Comparison of ENCODE assay signal across 7 cellular contexts in the genomic region with DNA sequence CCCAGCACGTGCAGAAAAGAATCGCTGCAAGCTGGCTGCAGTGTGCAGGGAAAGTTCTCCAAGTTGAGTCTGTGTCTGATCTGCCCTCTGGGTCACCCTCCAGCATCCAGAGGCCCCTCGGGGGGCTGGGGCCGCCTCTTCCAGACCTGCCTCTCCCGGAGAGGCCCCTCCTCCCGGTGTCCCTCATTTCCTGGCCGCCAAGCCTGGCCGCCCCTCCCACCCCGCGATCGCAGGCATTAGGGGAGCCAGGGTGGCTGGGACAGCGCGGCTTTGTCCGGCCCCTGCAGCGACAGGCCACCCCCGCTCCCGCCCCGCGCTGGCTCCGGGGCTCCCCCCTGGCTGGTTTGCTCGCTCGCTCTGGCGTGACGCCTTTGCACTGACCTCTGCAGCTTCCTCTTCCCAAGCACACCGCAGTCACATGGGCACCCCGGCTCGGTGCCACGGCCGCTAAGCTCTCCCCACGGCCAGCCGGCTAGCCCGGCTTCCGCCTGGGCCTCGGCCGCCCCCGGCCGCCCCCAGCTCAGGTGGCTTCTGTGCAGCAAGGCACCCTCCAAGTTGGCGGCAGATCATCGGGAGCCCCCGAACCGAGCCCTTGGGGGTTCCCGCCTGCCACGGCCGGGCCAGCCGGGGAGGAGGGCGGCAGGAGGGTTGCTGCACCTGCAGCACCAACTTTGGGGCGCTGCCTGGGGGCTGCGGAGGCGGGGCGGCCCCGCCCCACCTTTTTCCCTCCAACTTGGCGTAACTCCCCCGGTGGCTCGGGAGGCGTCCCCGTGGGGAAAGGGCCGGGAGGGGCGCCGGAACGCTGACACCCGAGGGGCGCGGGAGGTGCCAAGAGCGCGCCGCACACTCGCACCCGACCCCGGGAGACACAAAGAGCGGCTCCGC. TPM values are rescaled to one million over a fixed set of nuclear protein-coding genes. Genes with fewer than 3 reads are reported as not detected.
DNase-seq lines count a peak whose midpoint lies in the region; ATAC-seq, FAIRE-seq and TF ChIP-seq lines count a peak whose summit lies in the region.

No MANE protein-coding gene starts in this region.

- 15% methylated on average over 41 of the region's 71 CpGs for WGBS in K562 (ENCODE audit: insufficient coverage, low coverage, missing lambda C conversion rate)
- WGBS in iPS DF 6.9 (ENCODE audit: insufficient coverage, insufficient read length), result no CpG with 5 or more reads among the region's 71 CpGs

- H3K4me1 ChIP-seq in K562 (replicated peaks in 1 of 2; ENCODE audit: control insufficient read depth in 2 of 2, insufficient read depth in 2 of 2, low read length in 2 of 2) (peaks cover 20 to 35% of the 10 kb centered on the region in 2 experiments), iPS DF 6.9 (ENCODE audit: control insufficient read depth, insufficient read depth, low read length) (peaks cover 13% of the 10 kb centered on the region)

- BruUV-seq in K562 (replicated peaks; lab: Mats Ljungman, UMichigan), result no TSS peak

- no peaks in the 10 kb centered on the region for H4K20me1 ChIP-seq in K562 (replicated peaks; ENCODE audit: control insufficient read depth, insufficient read depth, low read length)

- intact Hi-C loops in K562 (cut with micrococcal nuclease), result no loop called here

- peak; percentile 77 for ATAC-seq in K562

- H3K27me3 ChIP-seq in H7 (ENCODE audit: control insufficient read depth, insufficient read depth, low read length), result peaks cover 6% of the 10 kb centered on the region; the same call in 1 of the 2 replicates
- H3K27me3 ChIP-seq in K562 (ENCODE audit: control insufficient read depth in 2 of 2, insufficient read depth in 2 of 2, low read length in 2 of 2), result no peaks in the 10 kb centered on the region
- no peaks in the 10 kb centered on the region for H3K27me3 ChIP-seq in iPS DF 6.9 (ENCODE audit: control insufficient read depth, insufficient read depth, low read length)

- CTCF ChIA-PET in K562 (lab: Yijun Ruan, JAX; ENCODE audit: low intra/inter-chr PET ratio), result no interaction called here

- no peak for TF ChIP-seq RAD21 in K562 (CRISPR knock-in tag; conservative IDR thresholded peaks at IDR 0.05 in 1 of 2, IDR thresholded peaks at IDR 0.05 in 1 of 2)

- H3K27ac ChIP-seq in K562 (ENCODE audit: extremely low read depth, low read depth, low read length) (peak overlapping the region; percentile 64; the same call in 1 of the 3 replicates), iPS DF 6.9 (ENCODE audit: low read length) (no peak overlapping the region)

- no peaks in the 10 kb centered on the region for H3K79me2 ChIP-seq in K562 (ENCODE audit: control insufficient read depth, insufficient read depth, low read length)

- TF ChIP-seq CTCF in GM12865 (IDR thresholded peaks at IDR 0.05; ENCODE audit: insufficient read depth, low read depth, low read length, missing control alignments) (no peak), K562 (IDR thresholded peaks at IDR 0.05 in 2 of 3, conservative IDR thresholded peaks at IDR 0.05 in 1 of 3; ENCODE audit: insufficient read depth in 2 of 3, low read depth in 1 of 3, low read length in 3 of 3) (no peak), retinal pigment epithelial cell (conservative IDR thresholded peaks at IDR 0.05; ENCODE audit: low read depth, low read length) (no peak)

- H3K9me1 ChIP-seq in K562 (ENCODE audit: control insufficient read depth, insufficient read depth, low read length), result no peaks in the 10 kb centered on the region

- peak; percentile 96 for DNase-seq in GM12865 (ENCODE audit: low read depth)
- DNase-seq in H7, result peak; percentile 92
- DNase-seq in Kasumi-1 (lab: John Stamatoyannopoulos, UW), result peak; percentile 77 to 79
- DNase-seq in SW480 (ENCODE audit: low spot score), result peak; percentile 75
- peak; percentile 60 to 83 (median 75) for DNase-seq in K562 (ENCODE audit: extremely low read depth in 1 of 4, low spot score in 3 of 4)
- DNase-seq in iPS DF 6.9 (ENCODE audit: low read depth, low spot score), result no peak
- DNase-seq in retinal pigment epithelial cell (ENCODE audit: low read depth), result peak; percentile 45

- TF ChIP-seq EP300 in K562 (IDR thresholded peaks at IDR 0.05; ENCODE audit: low read length), result no peak

- H3K4me2 ChIP-seq in K562 (ENCODE audit: insufficient read depth, low read length), result peak overlapping the region; percentile 70

- H3K4me3 ChIP-seq in GM12865 (ENCODE audit: low read depth, low read length), result peak overlapping the region; percentile 71
- H3K4me3 ChIP-seq in H7 (ENCODE audit: insufficient read depth, low read depth, low read length), result peak overlapping the region; percentile 38
- peak overlapping the region; percentile 30; the same call in 1 of the 2 replicates for H3K4me3 ChIP-seq in K562
- peak overlapping the region; percentile 43; the same call in 1 of the 2 replicates for H3K4me3 ChIP-seq in iPS DF 6.9 (ENCODE audit: low read length)
- peak overlapping the region; percentile 51 for H3K4me3 ChIP-seq in retinal pigment epithelial cell (ENCODE audit: low read length)

- FAIRE-seq in K562 (lab: Jason Lieb, UNC), result peak; percentile 44

- H2AFZ ChIP-seq in K562 (ENCODE audit: low read depth, low read length), result peak overlapping the region; percentile 86

- H3K9ac ChIP-seq in K562 (ENCODE audit: insufficient read depth in 1 of 2, low read depth in 2 of 2, low read length in 2 of 2), result peak overlapping the region; percentile 34 to 88; a peak in 3 of 4 replicates

- H3K9me3 ChIP-seq in K562 (replicated peaks; ENCODE audit: control insufficient read depth, insufficient read depth, low read depth, low read length) (no peaks in the 10 kb centered on the region), iPS DF 6.9 (ENCODE audit: control insufficient read depth, insufficient read depth, low read length) (no peaks in the 10 kb centered on the region)

- POLR2A ChIA-PET in K562 (lab: Yijun Ruan, JAX), result interaction anchor here (0.6 to 1.5 kb wide), 6 partner anchors 8 to 184 kb away, joined by 3 to 6 read pairs (median 4); no protein-coding TSS in a partner anchor

- H3K36me3 ChIP-seq in H7 (replicated peaks; ENCODE audit: control insufficient read depth, insufficient read depth, low read length), result peaks cover 23% of the 10 kb centered on the region
- H3K36me3 ChIP-seq in K562 (ENCODE audit: control insufficient read depth, insufficient read depth, low read length), result peaks cover 12% of the 10 kb centered on the region; the same call in 2 of the 3 replicates
- H3K36me3 ChIP-seq in iPS DF 6.9 (ENCODE audit: control insufficient read depth, insufficient read depth, low read length), result peaks cover 13% of the 10 kb centered on the region

- TF ChIP-seq POLR2A in K562 (conservative IDR thresholded peaks at IDR 0.05), result no peak

- in situ Hi-C loops in K562 (cut with MboI), result no loop called here

TF ChIP-seq in K562, 482 proteins besides CTCF, POLR2A, EP300 and RAD21 (continues in another document):
- no peak for TF ChIP-seq TCF7L2 (IDR thresholded peaks at IDR 0.05; ENCODE audit: low read depth, low read length)
- TF ChIP-seq EGR1 (conservative IDR thresholded peaks at IDR 0.05), result peak; percentile 59
- no peak for TF ChIP-seq TCFL5 (CRISPR knock-in tag; conservative IDR thresholded peaks at IDR 0.05)
- no peak; the same call in 1 of the 2 replicates for TF ChIP-seq RB1 (IDR thresholded peaks at IDR 0.05; ENCODE audit: low read depth)
- TF ChIP-seq ZNF589 (CRISPR knock-in tag; IDR thresholded peaks at IDR 0.05; ENCODE audit: low read depth), result 0 out of 2 replicates have a peak, but pooled peaks have one; percentile 40
- no peak for TF ChIP-seq POLR3A (IDR thresholded peaks at IDR 0.05; ENCODE audit: borderline replicate concordance, extremely low read depth, insufficient read depth, insufficient read length)
- no peak for TF ChIP-seq TCF7 (IDR thresholded peaks at IDR 0.05; ENCODE audit: borderline replicate concordance)
- TF ChIP-seq ARHGAP35 (IDR thresholded peaks at IDR 0.05; ENCODE audit: partially characterized antibody), result no peak
- TF ChIP-seq ZNF224 (CRISPR knock-in tag; IDR thresholded peaks at IDR 0.05), result no peak

RNA-seq across cellular contexts. Expression of a gene that starts 43.7 kb away (rescaled TPM):
- total RNA-seq in H7 (2014; rRNA removed; shearing (Covaris generic)), result 94.3 and 109 TPM in 2 replicates
- total RNA-seq in K562 (2011; cell fraction: chromatin; rRNA removed; ENCODE audit: low replicate concordance), result 59.2 and 97.9 TPM in 2 replicates
- 48.7 and 51.7 TPM in 2 replicates for total RNA-seq in K562 (2011; cell fraction: nucleolus; rRNA removed)
- total RNA-seq in K562 (2011; cell fraction: nucleoplasm; rRNA removed), result 38.8 and 40.4 TPM in 2 replicates
- total RNA-seq in K562 (2014; rRNA removed) (29.3 and 37.4 TPM in 2 replicates), K562 (2014; rRNA removed; fragmentation: Illumina TruSeq; extraction: Trizol) (19.9 and 20.7 TPM in 2 replicates), K562 (2015; rRNA removed; fragmentation: Illumina TruSeq; extraction: Trizol) (22.5 and 23.0 TPM in 2 replicates), K562 (2021) (46.8 and 50.5 TPM in 2 replicates)
- polyA plus RNA-seq in K562 (2011; rRNA removed) (17.8 and 29.3 TPM in 2 replicates), K562 (2014; fragmentation: Illumina TruSeq; extraction: Trizol) (29.2 and 41.2 TPM in 2 replicates), K562 (2014; fragmentation: Nextera tagmentation; extraction: Ambion mirVana) (1 to 10 TPM; 7.4 to 9.1 TPM), K562 (2014; rRNA removed) (29.4 and 33.6 TPM in 2 replicates)
- 17.5 and 31.8 TPM in 2 replicates for polyA plus RNA-seq in K562 (2011; cell fraction: cytosol; rRNA removed)
- 86.1 and 88.9 TPM in 2 replicates for polyA plus RNA-seq in K562 (2011; cell fraction: nucleus; rRNA removed)
- polyA plus RNA-seq in K562 (2012), result 41.7 and 43.1 TPM in 2 replicates
- 24.6 and 35.2 TPM in 2 replicates for polyA minus RNA-seq in K562 (2011; rRNA and poly(A)+ RNA removed)
- polyA minus RNA-seq in K562 (2011; cell fraction: cytosol; rRNA and poly(A)+ RNA removed), result 19.4 and 32.6 TPM in 2 replicates
- polyA minus RNA-seq in K562 (2011; cell fraction: nucleus; rRNA and poly(A)+ RNA removed), result 17.5 and 27.2 TPM in 2 replicates
